Comparison of ENCODE assay signal across 5 cellular contexts in genomic region chr1:148493933-148494332, GRCh38. TPM values are rescaled to one million over a fixed set of nuclear protein-coding genes. Genes with fewer than 3 reads are reported as not detected.
"Had no signal": no experiment of that assay in that cellular context is flagged by ENCODE, and none has a peak within 500 bp of the region (broad histone marks: within the 10 kb centered on the region; RNA-seq: fewer than 3 reads in every experiment).

No MANE protein-coding gene starts in this region.

RNA-seq across cellular contexts. Expression of gene PPIAL4G, which starts 10.8 kb away (rescaled TPM):
- total RNA-seq: GM23248, H1, H4, H9, HFFc6 had no signal
- polyA plus RNA-seq: GM23248, H1 had no signal
